Comparison of ENCODE assay signal across 16 cellular contexts in the genomic region with DNA sequence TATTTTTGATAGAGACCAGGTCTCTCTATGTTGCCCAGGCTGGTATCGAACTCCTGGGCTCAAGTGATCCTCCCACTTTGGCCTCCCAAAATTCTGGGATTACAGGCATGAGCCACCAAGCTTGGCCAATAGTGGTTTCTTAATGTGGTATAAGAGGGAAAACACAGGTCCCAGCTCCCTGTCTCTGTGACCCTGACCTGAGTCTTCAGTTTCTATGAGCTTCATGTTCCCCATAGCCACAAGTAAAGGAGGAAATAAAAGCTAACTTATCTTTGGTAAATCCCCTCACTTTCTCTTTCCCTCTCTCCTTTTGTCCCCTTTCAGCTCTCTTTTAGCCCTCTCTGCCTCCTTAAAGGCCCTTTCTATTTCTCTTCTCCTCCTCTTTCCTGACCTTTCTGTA. TPM values are rescaled to one million over a fixed set of nuclear protein-coding genes. Genes with fewer than 3 reads are reported as not detected.
DNase-seq lines count a peak whose midpoint lies in the region; ATAC-seq lines count a peak whose summit lies in the region.
"Had no signal": no experiment of that assay in that cellular context is flagged by ENCODE, and none has a peak within 500 bp of the region (broad histone marks: within the 10 kb centered on the region; RNA-seq: fewer than 3 reads in every experiment).

No MANE protein-coding gene starts in this region.

- intact Hi-C loops in Right ventricle myocardium inferior (cut with DNase I), result no loop called here

- ATAC-seq in GM19397 (IDR thresholded peaks at IDR 0.05; ENCODE audit: unreplicated experiment) (peak; percentile 40), HG02571 (IDR thresholded peaks at IDR 0.05; ENCODE audit: unreplicated experiment) (peak; percentile 35), HG03460 (IDR thresholded peaks at IDR 0.05; ENCODE audit: unreplicated experiment) (peak; percentile 55), Right ventricle myocardium inferior (no peak)
- ATAC-seq in stimulated activated effector memory CD8-positive, alpha-beta T cell treated with anti-CD3 and anti-CD28 coated beads, Interleukin-12 subunit alpha, Interleukin-12 subunit beta, amount 100 ng/mL, for 72 hours, result no peak

- peak overlapping the region; percentile 11 for H3K27ac Mint-ChIP-seq in stimulated activated effector memory CD8-positive, alpha-beta T cell treated with anti-CD3 and anti-CD28 coated beads, Interleukin-12 subunit alpha, Interleukin-12 subunit beta, amount 100 ng/mL, for 72 hours

- H3K4me3 Mint-ChIP-seq in stimulated activated effector memory CD8-positive, alpha-beta T cell treated with anti-CD3 and anti-CD28 coated beads, Interleukin-12 subunit alpha, Interleukin-12 subunit beta, amount 100 ng/mL, for 72 hours, result no peak overlapping the region
- H3K4me3 Mint-ChIP-seq: neural crest cell had no signal

- H3K4me1 Mint-ChIP-seq in stimulated activated effector memory CD8-positive, alpha-beta T cell treated with anti-CD3 and anti-CD28 coated beads, Interleukin-12 subunit alpha, Interleukin-12 subunit beta, amount 100 ng/mL, for 72 hours, result peaks cover 14% of the 10 kb centered on the region
- H3K4me1 Mint-ChIP-seq: neural crest cell had no signal

- H3K9me3 Mint-ChIP-seq in stimulated activated effector memory CD8-positive, alpha-beta T cell treated with anti-CD3 and anti-CD28 coated beads, Interleukin-12 subunit alpha, Interleukin-12 subunit beta, amount 100 ng/mL, for 72 hours, result no peaks in the 10 kb centered on the region

- no peak for DNase-seq in stimulated activated effector memory CD8-positive, alpha-beta T cell treated with anti-CD3 and anti-CD28 coated beads, Interleukin-12 subunit alpha, Interleukin-12 subunit beta, amount 100 ng/mL, for 72 hours (ENCODE audit: low spot score in 2 of 2)
- no peak for DNase-seq in SIG-M5 (lab: John Stamatoyannopoulos, UW)
- DNase-seq in Right ventricle myocardium inferior (ENCODE audit: missing footprints), result no peak
- DNase-seq in NCI-H524 treated with DMSO at 0.1 percent for 48 hours (lab: John Stamatoyannopoulos, UW), result no peak
- DNase-seq: activated CD4-positive, alpha-beta T cell treated with anti-CD3 and anti-CD28 coated beads for 48 hours; activated T-cell treated with anti-CD3 and anti-CD28 coated beads for 4 hours; C1 segment of cervical spinal cord; DMS53; GOT3; NCI-H146; NCI-H2227 treated with DMSO at 0.1 percent for 48 hours; Right ventricle myocardium superior had no signal

- H3K36me3 Mint-ChIP-seq in stimulated activated effector memory CD8-positive, alpha-beta T cell treated with anti-CD3 and anti-CD28 coated beads, Interleukin-12 subunit alpha, Interleukin-12 subunit beta, amount 100 ng/mL, for 72 hours, result peaks cover 2% of the 10 kb centered on the region

RNA-seq across cellular contexts. Expression of gene ABCC4, which starts 50.3 kb away (rescaled TPM):
- 4.0 TPM for total RNA-seq in Right ventricle myocardium inferior

Comparison
In these comparisons a context has a peak if more than half of its experiments do, and no peak if none do; other contexts are left out.
1. ATAC-seq: peak in GM19397 (single experiment), HG02571 (single experiment) and HG03460 (single experiment); none in stimulated activated effector memory CD8-positive, alpha-beta T cell treated with anti-CD3 and anti-CD28 coated beads, Interleukin-12 subunit alpha, Interleukin-12 subunit beta, amount 100 ng/mL, for 72 hours (single experiment) and Right ventricle myocardium inferior (single experiment).